14 cellular contexts compared by ENCODE assay signal in the genomic region with DNA sequence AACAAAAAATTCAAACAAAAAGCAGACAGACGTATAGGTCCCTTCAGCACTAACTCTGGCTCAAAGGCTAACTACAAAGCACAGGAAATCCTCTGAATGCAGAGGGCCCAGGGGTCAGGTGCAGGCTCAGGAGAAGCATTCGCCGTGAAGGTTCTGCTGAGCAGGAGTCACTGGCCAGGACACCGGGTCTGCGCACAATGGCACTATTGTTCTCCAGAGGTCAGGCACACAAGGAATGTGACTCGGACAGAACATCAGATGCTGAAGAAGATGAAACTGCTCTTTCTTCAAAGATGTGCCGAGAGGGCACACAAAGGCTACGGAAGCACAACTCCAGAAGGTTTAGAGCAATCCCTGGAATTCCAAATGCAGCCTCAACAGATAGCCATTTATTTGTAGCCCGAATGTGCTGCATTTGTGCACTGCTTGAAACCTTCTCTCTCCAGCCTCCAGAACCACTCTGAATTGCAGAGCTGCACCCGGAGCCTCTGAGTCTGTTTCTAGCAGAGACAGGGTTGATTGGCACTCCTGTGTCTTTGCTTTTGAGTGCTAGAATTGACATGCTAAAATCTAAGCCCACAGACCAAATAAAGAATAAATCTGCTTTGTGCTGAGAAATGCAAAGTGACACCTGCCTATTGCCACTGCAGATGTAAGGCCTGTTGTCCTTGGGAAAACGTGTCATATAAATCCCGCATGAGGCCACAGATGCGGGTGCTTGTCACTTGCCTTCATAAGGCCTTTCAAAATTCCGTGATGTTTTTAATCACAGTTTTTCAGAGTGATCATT.
DNase-seq lines count a peak whose midpoint lies in the region; ATAC-seq and TF ChIP-seq lines count a peak whose summit lies in the region.
"Had no signal": no experiment of that assay in that cellular context is flagged by ENCODE, and none has a peak within 500 bp of the region (broad histone marks: within the 10 kb centered on the region; RNA-seq: fewer than 3 reads in every experiment).

No MANE protein-coding gene starts in this region.

- POLR2A ChIA-PET in CD4-positive, alpha-beta T cell (lab: Charles Lee): interaction anchor here (1.0 kb wide), 1 partner anchor 52 kb away, joined by 3 read pairs; no protein-coding TSS in a partner anchor

- H3K9me2 ChIP-seq in GM23338 (ENCODE audit: insufficient read depth): no peaks in the 10 kb centered on the region

- no peaks in the 10 kb centered on the region for H3K27me3 Mint-ChIP-seq in CD4-positive, alpha-beta T cell
- peaks cover 5% of the 10 kb centered on the region for H3K27me3 Mint-ChIP-seq in GM23338 (ENCODE audit: insufficient read depth, low read depth, poor library complexity)
- H3K27me3 Mint-ChIP-seq in activated naive CD8-positive, alpha-beta T cell treated with anti-CD3 and anti-CD28 coated beads for 36 hours: no peaks in the 10 kb centered on the region

- H3K27me3 ChIP-seq in CD4-positive, alpha-beta T cell (ENCODE audit: control insufficient read depth, insufficient read depth, low read length): no peaks in the 10 kb centered on the region
- no peaks in the 10 kb centered on the region for H3K27me3 ChIP-seq in GM23338 (ENCODE audit: insufficient read depth)
- no peaks in the 10 kb centered on the region for H3K27me3 ChIP-seq in ascending aorta
- H3K27me3 ChIP-seq: foreskin keratinocyte, SJCRH30 had no signal

- ATAC-seq in CD4-positive, alpha-beta T cell (ENCODE audit: poor library complexity): no peak
- peak; percentile 96 for ATAC-seq in GM23338
- no peak for ATAC-seq in HG02840 (IDR thresholded peaks at IDR 0.05; ENCODE audit: low FRiP score, unreplicated experiment)
- no peak for ATAC-seq in HG02938 (IDR thresholded peaks at IDR 0.05; ENCODE audit: unreplicated experiment)
- ATAC-seq: foreskin keratinocyte had no signal

- peak overlapping the region; percentile 28 for H3K4me2 ChIP-seq in GM23338
- H3K4me2 ChIP-seq: smooth muscle cell had no signal

- H2AFZ ChIP-seq in GM23338: no peak overlapping the region

- intact Hi-C loops in CD4-positive, alpha-beta T cell (cut with DNase I, micrococcal nuclease): loop anchor here in 1 of 2 experiments (5.0 kb wide), 1 partner anchor 58 kb away; no protein-coding TSS in a partner anchor
- intact Hi-C loops in ascending aorta (cut with DNase I): no loop called here

- H3K4me3 ChIP-seq in GM23338 (no peak overlapping the region), ascending aorta (no peak overlapping the region)
- H3K4me3 ChIP-seq: SJCRH30, smooth muscle cell had no signal

- peaks cover 19% of the 10 kb centered on the region for H3K4me1 ChIP-seq in GM23338 (ENCODE audit: insufficient read depth)
- peaks cover 0 to 3% of the 10 kb centered on the region in 2 donors for H3K4me1 ChIP-seq in ascending aorta

- peaks cover 95% of the 10 kb centered on the region for H3K36me3 Mint-ChIP-seq in CD4-positive, alpha-beta T cell (ENCODE audit: low read depth)
- H3K36me3 Mint-ChIP-seq in GM23338 (ENCODE audit: low read depth): peaks cover 20% of the 10 kb centered on the region
- H3K36me3 Mint-ChIP-seq in activated naive CD8-positive, alpha-beta T cell treated with anti-CD3 and anti-CD28 coated beads for 36 hours: peaks cover 46% of the 10 kb centered on the region

- no peaks in the 10 kb centered on the region for H3K36me3 ChIP-seq in GM23338 (ENCODE audit: insufficient read depth)
- H3K36me3 ChIP-seq in ascending aorta: peaks cover 0 to 5% of the 10 kb centered on the region in 2 donors

- H3K9me3 ChIP-seq in CD4-positive, alpha-beta T cell (ENCODE audit: control insufficient read depth, low read length): no peaks in the 10 kb centered on the region
- H3K9me3 ChIP-seq in ascending aorta: no peaks in the 10 kb centered on the region
- H3K9me3 ChIP-seq: SJCRH30 had no signal

- no peaks in the 10 kb centered on the region for H4K20me1 ChIP-seq in GM23338 (replicated peaks; ENCODE audit: insufficient read depth)

- no peak overlapping the region for H3K27ac ChIP-seq in CD4-positive, alpha-beta T cell (ENCODE audit: low read depth, low read length)
- H3K27ac ChIP-seq in GM23338 (ENCODE audit: low read depth) (peak overlapping the region; percentile 29), ascending aorta (no peak overlapping the region)
- H3K27ac ChIP-seq: foreskin keratinocyte, SJCRH30 had no signal

- peaks cover 73% of the 10 kb centered on the region for H3K4me1 Mint-ChIP-seq in CD4-positive, alpha-beta T cell (ENCODE audit: low read depth)
- H3K4me1 Mint-ChIP-seq in GM23338: peaks cover 42% of the 10 kb centered on the region
- H3K4me1 Mint-ChIP-seq in activated naive CD8-positive, alpha-beta T cell treated with anti-CD3 and anti-CD28 coated beads for 36 hours: peaks cover 68% of the 10 kb centered on the region

- H3K27ac Mint-ChIP-seq in CD4-positive, alpha-beta T cell: peak overlapping the region; percentile 62
- peak overlapping the region; percentile 87 for H3K27ac Mint-ChIP-seq in GM23338
- H3K27ac Mint-ChIP-seq in activated naive CD8-positive, alpha-beta T cell treated with anti-CD3 and anti-CD28 coated beads for 36 hours: peak overlapping the region; percentile 34

- no peak overlapping the region for H3K4me3 Mint-ChIP-seq in CD4-positive, alpha-beta T cell
- H3K4me3 Mint-ChIP-seq in GM23338: peak overlapping the region; percentile 22; the same call in 1 of the 3 replicates
- no peak overlapping the region for H3K4me3 Mint-ChIP-seq in activated naive CD8-positive, alpha-beta T cell treated with anti-CD3 and anti-CD28 coated beads for 36 hours

- CTCF ChIA-PET in CD4-positive, alpha-beta T cell (lab: Charles Lee): interaction anchor here (1.2 to 1.3 kb wide), 2 partner anchors 36 to 54 kb away, joined by 3 read pairs; no protein-coding TSS in a partner anchor

- TF ChIP-seq CTCF in CD4-positive, alpha-beta T cell (IDR thresholded peaks at IDR 0.05): no peak
- TF ChIP-seq CTCF in GM23338 (conservative IDR thresholded peaks at IDR 0.05; ENCODE audit: low read depth in 2 of 2): no peak
- TF ChIP-seq CTCF in ascending aorta (IDR thresholded peaks at IDR 0.05): no peak

- no peak for DNase-seq in CD4-positive, alpha-beta T cell
- DNase-seq in GM23338 (ENCODE audit: low spot score) (peak; percentile 70), lung microvascular endothelial cell (ENCODE audit: low read depth in 2 of 2) (peak; percentile 37 to 39), NCI-H748 (lab: John Stamatoyannopoulos, UW; ENCODE audit: unreplicated experiment) (no peak), ascending aorta (ENCODE audit: low spot score in 2 of 2) (no peak)
- no peak for DNase-seq in activated naive CD8-positive, alpha-beta T cell treated with anti-CD3 and anti-CD28 coated beads for 36 hours
- DNase-seq: effector CD4-positive, alpha-beta T cell; foreskin keratinocyte; kidney; NCI-H2029 treated with DMSO at 0.1 percent for 48 hours had no signal

- H3K9me3 Mint-ChIP-seq in CD4-positive, alpha-beta T cell: no peaks in the 10 kb centered on the region
- peaks cover 2% of the 10 kb centered on the region; the same call in 2 of the 3 replicates for H3K9me3 Mint-ChIP-seq in GM23338
- H3K9me3 Mint-ChIP-seq in activated naive CD8-positive, alpha-beta T cell treated with anti-CD3 and anti-CD28 coated beads for 36 hours: peaks cover 6% of the 10 kb centered on the region

- H3K79me2 ChIP-seq in GM23338 (replicated peaks; ENCODE audit: insufficient read depth): peaks cover 6% of the 10 kb centered on the region

- no peaks in the 10 kb centered on the region for H3F3A ChIP-seq in GM23338 (replicated peaks; ENCODE audit: low read depth)

TF ChIP-seq in GM23338, 12 proteins besides CTCF, POLR2A, EP300 and RAD21 (continues in another document):
- no peak for TF ChIP-seq EZH2 (IDR thresholded peaks at IDR 0.05; ENCODE audit: low read depth, unreplicated experiment)
- TF ChIP-seq, protein P1, sequence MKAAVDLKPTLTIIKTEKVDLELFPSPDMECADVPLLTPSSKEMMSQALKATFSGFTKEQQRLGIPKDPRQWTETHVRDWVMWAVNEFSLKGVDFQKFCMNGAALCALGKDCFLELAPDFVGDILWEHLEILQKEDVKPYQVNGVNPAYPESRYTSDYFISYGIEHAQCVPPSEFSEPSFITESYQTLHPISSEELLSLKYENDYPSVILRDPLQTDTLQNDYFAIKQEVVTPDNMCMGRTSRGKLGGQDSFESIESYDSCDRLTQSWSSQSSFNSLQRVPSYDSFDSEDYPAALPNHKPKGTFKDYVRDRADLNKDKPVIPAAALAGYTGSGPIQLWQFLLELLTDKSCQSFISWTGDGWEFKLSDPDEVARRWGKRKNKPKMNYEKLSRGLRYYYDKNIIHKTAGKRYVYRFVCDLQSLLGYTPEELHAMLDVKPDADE (IDR thresholded peaks at IDR 0.05): no peak
- no peak for TF ChIP-seq POLR2AphosphoS5 (IDR thresholded peaks at IDR 0.05; ENCODE audit: low read depth)

Comparison
In these comparisons a context has a peak if more than half of its experiments do, and no peak if none do; other contexts are left out.
1. DNase-seq: peak in GM23338 (single experiment) and lung microvascular endothelial cell (2 of 2); none in CD4-positive, alpha-beta T cell (0 of 10), activated naive CD8-positive, alpha-beta T cell treated with anti-CD3 and anti-CD28 coated beads for 36 hours (single experiment), NCI-H748 (single experiment) and ascending aorta (0 of 2).
2. H3K27ac Mint-ChIP-seq: peak in every context shown above with its lines; median percentile 87 in GM23338; 62 in CD4-positive, alpha-beta T cell; 34 in activated naive CD8-positive, alpha-beta T cell treated with anti-CD3 and anti-CD28 coated beads for 36 hours.